In the genomic region with DNA sequence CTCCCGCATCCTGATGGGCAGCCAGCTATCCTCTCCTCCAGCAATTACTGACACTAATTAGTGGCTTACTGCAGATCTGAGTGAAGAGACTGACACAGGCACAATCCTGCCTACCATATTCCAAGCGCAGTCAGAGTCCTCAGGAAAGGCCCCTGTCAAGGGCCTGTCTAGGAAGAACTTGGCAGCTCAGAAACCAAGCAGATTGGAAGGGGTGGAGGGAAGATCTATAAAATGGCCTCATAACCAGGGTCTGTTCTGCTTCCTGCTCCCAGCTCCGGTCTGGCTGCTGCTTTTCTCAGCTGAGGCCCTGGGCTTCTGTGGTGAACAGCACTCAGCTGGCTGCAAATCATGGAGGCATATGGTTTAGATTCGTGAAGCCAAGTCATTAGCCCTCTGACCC, we compare ENCODE assay signal across 1 cellular context.
TF ChIP-seq lines count a peak whose summit lies in the region.

No MANE protein-coding gene starts in this region.

TF ChIP-seq in GM23338, 12 proteins besides CTCF, POLR2A, EP300 and RAD21 (continued from another document):
- TF ChIP-seq, protein P1, sequence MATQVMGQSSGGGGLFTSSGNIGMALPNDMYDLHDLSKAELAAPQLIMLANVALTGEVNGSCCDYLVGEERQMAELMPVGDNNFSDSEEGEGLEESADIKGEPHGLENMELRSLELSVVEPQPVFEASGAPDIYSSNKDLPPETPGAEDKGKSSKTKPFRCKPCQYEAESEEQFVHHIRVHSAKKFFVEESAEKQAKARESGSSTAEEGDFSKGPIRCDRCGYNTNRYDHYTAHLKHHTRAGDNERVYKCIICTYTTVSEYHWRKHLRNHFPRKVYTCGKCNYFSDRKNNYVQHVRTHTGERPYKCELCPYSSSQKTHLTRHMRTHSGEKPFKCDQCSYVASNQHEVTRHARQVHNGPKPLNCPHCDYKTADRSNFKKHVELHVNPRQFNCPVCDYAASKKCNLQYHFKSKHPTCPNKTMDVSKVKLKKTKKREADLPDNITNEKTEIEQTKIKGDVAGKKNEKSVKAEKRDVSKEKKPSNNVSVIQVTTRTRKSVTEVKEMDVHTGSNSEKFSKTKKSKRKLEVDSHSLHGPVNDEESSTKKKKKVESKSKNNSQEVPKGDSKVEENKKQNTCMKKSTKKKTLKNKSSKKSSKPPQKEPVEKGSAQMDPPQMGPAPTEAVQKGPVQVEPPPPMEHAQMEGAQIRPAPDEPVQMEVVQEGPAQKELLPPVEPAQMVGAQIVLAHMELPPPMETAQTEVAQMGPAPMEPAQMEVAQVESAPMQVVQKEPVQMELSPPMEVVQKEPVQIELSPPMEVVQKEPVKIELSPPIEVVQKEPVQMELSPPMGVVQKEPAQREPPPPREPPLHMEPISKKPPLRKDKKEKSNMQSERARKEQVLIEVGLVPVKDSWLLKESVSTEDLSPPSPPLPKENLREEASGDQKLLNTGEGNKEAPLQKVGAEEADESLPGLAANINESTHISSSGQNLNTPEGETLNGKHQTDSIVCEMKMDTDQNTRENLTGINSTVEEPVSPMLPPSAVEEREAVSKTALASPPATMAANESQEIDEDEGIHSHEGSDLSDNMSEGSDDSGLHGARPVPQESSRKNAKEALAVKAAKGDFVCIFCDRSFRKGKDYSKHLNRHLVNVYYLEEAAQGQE (IDR thresholded peaks at IDR 0.05; ENCODE audit: unreplicated experiment): no peak
- no peak for TF ChIP-seq EZH2 (IDR thresholded peaks at IDR 0.05; ENCODE audit: low read depth, unreplicated experiment)
